14 cellular contexts compared by ENCODE assay signal in genomic region chr12:84305144-84305543, GRCh38.
"Had no signal": no experiment of that assay in that cellular context is flagged by ENCODE, and none has a peak within 500 bp of the region (broad histone marks: within the 10 kb centered on the region; RNA-seq: fewer than 3 reads in every experiment).

No MANE protein-coding gene starts in this region.

- H3K27ac ChIP-seq: adrenal gland, colonic mucosa, hepatocyte, ovary, right lobe of liver, spleen, stomach, testis, upper lobe of left lung, WERI-Rb-1 had no signal

- H3K36me3 ChIP-seq: adrenal gland, colonic mucosa, ovary, right lobe of liver, spleen, stomach, upper lobe of left lung, WERI-Rb-1 had no signal

- H3K4me1 ChIP-seq: adrenal gland, colonic mucosa, right lobe of liver, spleen, stomach, testis, upper lobe of left lung had no signal

- H3K4me3 ChIP-seq: adrenal gland, colonic mucosa, hepatocyte, ovary, right lobe of liver, spleen, stomach, upper lobe of left lung had no signal

- H3K27me3 ChIP-seq: adrenal gland, colonic mucosa, hepatocyte, ovary, right lobe of liver, spleen, stomach, testis, upper lobe of left lung had no signal

- DNase-seq: activated CD4-positive, alpha-beta memory T cell treated with anti-CD3 and anti-CD28 coated beads for 36 hours; activated CD8-positive, alpha-beta memory T cell treated with anti-CD3 and anti-CD28 coated beads, Interleukin-2, amount 10 ng/mL, durations not matched to agents 7 days and 5 days; activated T-cell treated with anti-CD3 and anti-CD28 coated beads, Interleukin-2, amount 50 U/mL, for 1 hour; adrenal gland; colonic mucosa; ovary; right lobe of liver; spleen; stomach; T-helper 17 cell; testis; WERI-Rb-1 had no signal

- H3K4me2 ChIP-seq: hepatocyte had no signal

- H3K9me3 ChIP-seq: adrenal gland, colonic mucosa, ovary, right lobe of liver, stomach, testis, upper lobe of left lung had no signal

- H2AFZ ChIP-seq: hepatocyte had no signal
